ENCODE assay signal across 8 cellular contexts in the genomic region with DNA sequence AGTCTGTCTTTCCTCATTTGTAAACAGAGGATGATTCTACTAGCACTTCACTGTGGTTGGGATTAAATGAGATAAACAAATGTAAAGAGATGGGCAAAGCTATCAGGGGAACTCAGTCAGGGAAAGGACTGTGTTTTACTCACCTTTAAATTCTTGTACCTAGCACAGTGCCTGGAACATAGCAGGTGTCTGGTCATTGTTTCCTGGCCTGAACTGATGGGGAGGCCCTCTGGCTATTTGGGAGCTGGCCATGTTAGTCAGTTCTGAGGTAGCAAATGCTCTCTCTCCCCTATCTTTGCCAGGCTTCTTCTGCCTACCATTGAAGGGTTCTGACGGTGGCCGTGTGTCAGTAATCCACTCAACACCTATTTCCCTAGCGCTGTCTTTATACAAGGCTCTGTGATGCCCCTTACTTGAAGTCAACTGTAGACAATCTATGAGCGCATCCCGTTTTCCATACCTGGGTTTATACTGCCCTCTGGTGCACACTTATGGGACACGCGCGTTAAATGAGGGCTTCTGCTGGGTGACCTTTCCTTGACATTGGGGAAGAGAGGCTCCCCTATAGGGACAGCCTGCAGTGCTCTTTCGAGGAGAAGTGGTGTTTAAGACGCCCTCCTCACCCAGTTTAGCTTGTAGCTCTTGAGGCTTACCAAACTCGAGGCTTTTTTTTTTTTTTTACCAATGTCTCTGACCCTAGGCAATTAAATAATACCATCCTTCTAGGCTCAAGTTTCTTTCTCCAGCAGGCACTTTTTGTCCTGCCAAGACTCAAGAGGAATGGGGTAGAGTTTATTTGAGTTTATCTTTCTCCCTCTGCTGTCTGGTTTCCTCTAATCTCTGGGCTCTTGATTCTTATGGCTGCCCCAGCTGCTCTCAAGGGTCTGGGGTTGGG. TPM values are rescaled to one million over a fixed set of nuclear protein-coding genes. Genes with fewer than 3 reads are reported as not detected.
DNase-seq lines count a peak whose midpoint lies in the region; ATAC-seq and TF ChIP-seq lines count a peak whose summit lies in the region.

No MANE protein-coding gene starts in this region.

- no peak overlapping the region for H3K4me3 Mint-ChIP-seq in CD14-positive monocyte

- H3K9me3 Mint-ChIP-seq in CD14-positive monocyte, result no peaks in the 10 kb centered on the region
- no peaks in the 10 kb centered on the region for H3K9me3 Mint-ChIP-seq in activated naive CD4-positive, alpha-beta T cell treated with anti-CD3 and anti-CD28 coated beads, Interleukin-2, amount 50 U/mL, for 72 hours

- H3K4me1 Mint-ChIP-seq in CD14-positive monocyte, result peaks cover 32% of the 10 kb centered on the region

- H3K9me3 ChIP-seq in vagina, result no peaks in the 10 kb centered on the region

- no peak for TF ChIP-seq POLR2A in vagina (IDR thresholded peaks at IDR 0.05)

- ATAC-seq in GM21619 (IDR thresholded peaks at IDR 0.05; ENCODE audit: unreplicated experiment), result peak; percentile 75
- peak; percentile 93 for ATAC-seq in SK-N-SH treated with all-trans-retinoic acid at 6 μM for 48 hours
- peak; percentile 81 to 85 for ATAC-seq in activated naive CD4-positive, alpha-beta T cell treated with anti-CD3 and anti-CD28 coated beads, Interleukin-2, amount 50 U/mL, for 72 hours
- ATAC-seq in Right ventricle myocardium superior (ENCODE audit: poor library complexity), result peak; percentile 82

- intact Hi-C loops in CD14-positive monocyte (cut with micrococcal nuclease) (loop anchor here (1.0 to 2.0 kb wide), 3 partner anchors 70 to 166 kb away; no protein-coding TSS in a partner anchor), Right ventricle myocardium superior (cut with DNase I) (loop anchor here (2.0 kb wide), 1 partner anchor 242 kb away; no protein-coding TSS in a partner anchor), vagina (cut with DNase I) (no loop called here)

- H3K27ac ChIP-seq in vagina, result no peak overlapping the region

- peaks cover 4 to 7% (median 6%) of the 10 kb centered on the region in 3 donors for H3K27me3 Mint-ChIP-seq in CD14-positive monocyte (ENCODE audit: low read depth in 3 of 3)

- no peak overlapping the region for H3K4me3 ChIP-seq in vagina

- H3K36me3 ChIP-seq in vagina, result no peaks in the 10 kb centered on the region

- peaks cover 7% of the 10 kb centered on the region for H3K4me1 ChIP-seq in vagina

- no peaks in the 10 kb centered on the region for H3K27me3 ChIP-seq in vagina

- TF ChIP-seq CTCF in CD14-positive monocyte (IDR thresholded peaks at IDR 0.05) (peak; percentile 84), vagina (IDR thresholded peaks at IDR 0.05) (peak; percentile 22 to 57 (median 50))

- peak overlapping the region in 1 of 7 donors; percentile 25 for H3K27ac Mint-ChIP-seq in CD14-positive monocyte
- H3K27ac Mint-ChIP-seq in activated naive CD4-positive, alpha-beta T cell treated with anti-CD3 and anti-CD28 coated beads, Interleukin-2, amount 50 U/mL, for 72 hours, result no peak overlapping the region

- DNase-seq in CD14-positive monocyte (ENCODE audit: low spot score), result peak; percentile 63
- peak; percentile 68 for DNase-seq in NCI-H1105 treated with DMSO at 0.1 percent for 48 hours (lab: John Stamatoyannopoulos, UW)
- DNase-seq in activated naive CD4-positive, alpha-beta T cell treated with anti-CD3 and anti-CD28 coated beads, Interleukin-2, amount 50 U/mL, for 72 hours (ENCODE audit: low spot score in 2 of 2), result peak; percentile 67 to 72
- DNase-seq in Right ventricle myocardium superior, result peak; percentile 55
- DNase-seq in pulmonary artery endothelial cell (ENCODE audit: low read depth, low spot score), result peak; percentile 24
- DNase-seq in vagina (ENCODE audit: extremely low spot score in 2 of 2), result no peak

- no peaks in the 10 kb centered on the region for H3K36me3 Mint-ChIP-seq in CD14-positive monocyte
- no peaks in the 10 kb centered on the region for H3K36me3 Mint-ChIP-seq in activated naive CD4-positive, alpha-beta T cell treated with anti-CD3 and anti-CD28 coated beads, Interleukin-2, amount 50 U/mL, for 72 hours

TF ChIP-seq in SK-N-SH treated with all-trans-retinoic acid at 6 μM for 48 hours, 23 proteins besides CTCF, POLR2A, EP300 and RAD21:
- TF ChIP-seq, protein P1, sequence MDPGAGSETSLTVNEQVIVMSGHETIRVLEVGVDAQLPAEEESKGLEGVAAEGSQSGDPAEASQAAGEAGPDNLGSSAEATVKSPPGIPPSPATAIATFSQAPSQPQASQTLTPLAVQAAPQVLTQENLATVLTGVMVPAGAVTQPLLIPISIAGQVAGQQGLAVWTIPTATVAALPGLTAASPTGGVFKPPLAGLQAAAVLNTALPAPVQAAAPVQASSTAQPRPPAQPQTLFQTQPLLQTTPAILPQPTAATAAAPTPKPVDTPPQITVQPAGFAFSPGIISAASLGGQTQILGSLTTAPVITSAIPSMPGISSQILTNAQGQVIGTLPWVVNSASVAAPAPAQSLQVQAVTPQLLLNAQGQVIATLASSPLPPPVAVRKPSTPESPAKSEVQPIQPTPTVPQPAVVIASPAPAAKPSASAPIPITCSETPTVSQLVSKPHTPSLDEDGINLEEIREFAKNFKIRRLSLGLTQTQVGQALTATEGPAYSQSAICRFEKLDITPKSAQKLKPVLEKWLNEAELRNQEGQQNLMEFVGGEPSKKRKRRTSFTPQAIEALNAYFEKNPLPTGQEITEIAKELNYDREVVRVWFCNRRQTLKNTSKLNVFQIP (CRISPR knock-in tag; IDR thresholded peaks at IDR 0.05; ENCODE audit: borderline replicate concordance, low read depth), result no peak
- TF ChIP-seq, protein P2, sequence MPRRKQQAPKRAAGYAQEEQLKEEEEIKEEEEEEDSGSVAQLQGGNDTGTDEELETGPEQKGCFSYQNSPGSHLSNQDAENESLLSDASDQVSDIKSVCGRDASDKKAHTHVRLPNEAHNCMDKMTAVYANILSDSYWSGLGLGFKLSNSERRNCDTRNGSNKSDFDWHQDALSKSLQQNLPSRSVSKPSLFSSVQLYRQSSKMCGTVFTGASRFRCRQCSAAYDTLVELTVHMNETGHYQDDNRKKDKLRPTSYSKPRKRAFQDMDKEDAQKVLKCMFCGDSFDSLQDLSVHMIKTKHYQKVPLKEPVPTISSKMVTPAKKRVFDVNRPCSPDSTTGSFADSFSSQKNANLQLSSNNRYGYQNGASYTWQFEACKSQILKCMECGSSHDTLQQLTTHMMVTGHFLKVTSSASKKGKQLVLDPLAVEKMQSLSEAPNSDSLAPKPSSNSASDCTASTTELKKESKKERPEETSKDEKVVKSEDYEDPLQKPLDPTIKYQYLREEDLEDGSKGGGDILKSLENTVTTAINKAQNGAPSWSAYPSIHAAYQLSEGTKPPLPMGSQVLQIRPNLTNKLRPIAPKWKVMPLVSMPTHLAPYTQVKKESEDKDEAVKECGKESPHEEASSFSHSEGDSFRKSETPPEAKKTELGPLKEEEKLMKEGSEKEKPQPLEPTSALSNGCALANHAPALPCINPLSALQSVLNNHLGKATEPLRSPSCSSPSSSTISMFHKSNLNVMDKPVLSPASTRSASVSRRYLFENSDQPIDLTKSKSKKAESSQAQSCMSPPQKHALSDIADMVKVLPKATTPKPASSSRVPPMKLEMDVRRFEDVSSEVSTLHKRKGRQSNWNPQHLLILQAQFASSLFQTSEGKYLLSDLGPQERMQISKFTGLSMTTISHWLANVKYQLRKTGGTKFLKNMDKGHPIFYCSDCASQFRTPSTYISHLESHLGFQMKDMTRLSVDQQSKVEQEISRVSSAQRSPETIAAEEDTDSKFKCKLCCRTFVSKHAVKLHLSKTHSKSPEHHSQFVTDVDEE (CRISPR knock-in tag; IDR thresholded peaks at IDR 0.05), result no peak
- TF ChIP-seq ZNF565 (CRISPR knock-in tag; conservative IDR thresholded peaks at IDR 0.05; ENCODE audit: low read depth) (no peak), PPARA (CRISPR knock-in tag; IDR thresholded peaks at IDR 0.05; ENCODE audit: borderline replicate concordance) (no peak)

RNA-seq across cellular contexts. Expression of a gene that starts 4.0 kb away (rescaled TPM):
- not detected for polyA plus RNA-seq in CD14-positive monocyte
- total RNA-seq in activated naive CD4-positive, alpha-beta T cell treated with anti-CD3 and anti-CD28 coated beads, Interleukin-2, amount 50 U/mL, for 72 hours, result not detected
- total RNA-seq in Right ventricle myocardium superior, result not detected
- not detected in 2 replicates for total RNA-seq in pulmonary artery endothelial cell
- total RNA-seq in vagina, result not detected

RNA-seq across cellular contexts. Expression of a gene that starts 25.3 kb away (rescaled TPM):
- polyA plus RNA-seq in CD14-positive monocyte, result 1 to 10 TPM; 1.8 to 3.2 TPM
- total RNA-seq in activated naive CD4-positive, alpha-beta T cell treated with anti-CD3 and anti-CD28 coated beads, Interleukin-2, amount 50 U/mL, for 72 hours, result 10 to 100 TPM in 1 of 2 donors, 1 to 10 TPM in 1; 7.3 to 19.7 TPM
- total RNA-seq in Right ventricle myocardium superior (10.7 TPM), pulmonary artery endothelial cell (17.3 and 27.0 TPM in 2 replicates), vagina (13.3 TPM)

RNA-seq across cellular contexts. Expression of a gene that starts 49.0 kb away (rescaled TPM):
- polyA plus RNA-seq in CD14-positive monocyte, result 10 to 100 TPM in 1 of 2 donors, 1 to 10 TPM in 1; 7.4 to 10.2 TPM
- total RNA-seq in activated naive CD4-positive, alpha-beta T cell treated with anti-CD3 and anti-CD28 coated beads, Interleukin-2, amount 50 U/mL, for 72 hours, result 10 to 100 TPM; 22.7 to 25.2 TPM
- total RNA-seq in Right ventricle myocardium superior (16.5 TPM), pulmonary artery endothelial cell (21.1 and 28.5 TPM in 2 replicates), vagina (16.5 TPM)

Comparison
In these comparisons a context has a peak if more than half of its experiments do, and no peak if none do; other contexts are left out.
1. DNase-seq: peak in CD14-positive monocyte (single experiment), NCI-H1105 treated with DMSO at 0.1 percent for 48 hours (single experiment), activated naive CD4-positive, alpha-beta T cell treated with anti-CD3 and anti-CD28 coated beads, Interleukin-2, amount 50 U/mL, for 72 hours (2 of 2), Right ventricle myocardium superior (single experiment) and pulmonary artery endothelial cell (single experiment); none in vagina (0 of 2).
2. Peak in every context shown above with its lines, with median percentiles within 50 percentile points of each other: ATAC-seq.